ENCODE assay signal across 17 cellular contexts in genomic region chr17:62657664-62658063, GRCh38. TPM values are rescaled to one million over a fixed set of nuclear protein-coding genes. Genes with fewer than 3 reads are reported as not detected.
DNase-seq lines count a peak whose midpoint lies in the region; ATAC-seq and TF ChIP-seq lines count a peak whose summit lies in the region.
"Had no signal": no experiment of that assay in that cellular context is flagged by ENCODE, and none has a peak within 500 bp of the region (broad histone marks: within the 10 kb centered on the region; RNA-seq: fewer than 3 reads in every experiment).

No MANE protein-coding gene starts in this region.

- DNase-seq in D341Med (ENCODE audit: low spot score) (peak; percentile 46), activated B cell treated with CpG ODN at 0.5 μM for 24 hours (no peak), glutamatergic neuron (no peak), posterior vena cava (ENCODE audit: low spot score) (peak; percentile 68), HFFc6 (no peak)
- DNase-seq: DMS79, NCI-H1105, NCI-H2081, NCI-H2171 treated with DMSO at 0.1 percent for 48 hours, NCI-H446, Peyer's patch had no signal

- H3K9me3 Mint-ChIP-seq in activated B cell treated with CpG ODN at 0.5 μM for 24 hours: peaks cover 13% of the 10 kb centered on the region
- peaks cover 10% of the 10 kb centered on the region for H3K9me3 Mint-ChIP-seq in glutamatergic neuron (ENCODE audit: unreplicated experiment)
- peaks cover 3% of the 10 kb centered on the region for H3K9me3 Mint-ChIP-seq in HFFc6

- POLR2A ChIA-PET in activated B cell treated with CpG ODN at 0.5 μM for 24 hours (lab: Charles Lee): no interaction called here

- no peaks in the 10 kb centered on the region for H3K27me3 Mint-ChIP-seq in activated B cell treated with CpG ODN at 0.5 μM for 24 hours
- peaks cover 5% of the 10 kb centered on the region for H3K27me3 Mint-ChIP-seq in glutamatergic neuron (ENCODE audit: unreplicated experiment)
- H3K27me3 Mint-ChIP-seq in HFFc6 (ENCODE audit: insufficient read depth): no peaks in the 10 kb centered on the region; the same call in 1 of the 2 replicates

- H3K36me3 Mint-ChIP-seq in activated B cell treated with CpG ODN at 0.5 μM for 24 hours (ENCODE audit: low read depth) (no peaks in the 10 kb centered on the region), glutamatergic neuron (ENCODE audit: unreplicated experiment) (peaks cover 14% of the 10 kb centered on the region), HFFc6 (ENCODE audit: low read depth) (peaks cover 49% of the 10 kb centered on the region)

- H3K27ac Mint-ChIP-seq in activated B cell treated with CpG ODN at 0.5 μM for 24 hours (peak overlapping the region; percentile 63), glutamatergic neuron (ENCODE audit: unreplicated experiment) (no peak overlapping the region), HFFc6 (no peak overlapping the region)

- TF ChIP-seq CTCF in activated B cell treated with CpG ODN at 0.5 μM for 24 hours (IDR thresholded peaks at IDR 0.05): no peak
- TF ChIP-seq CTCF in glutamatergic neuron (IDR thresholded peaks at IDR 0.05; ENCODE audit: partially characterized antibody, unreplicated experiment): no peak
- TF ChIP-seq CTCF in HFFc6 (IDR thresholded peaks at IDR 0.05): no peak

- H3K4me3 Mint-ChIP-seq in activated B cell treated with CpG ODN at 0.5 μM for 24 hours (no peak overlapping the region), glutamatergic neuron (ENCODE audit: unreplicated experiment) (peak overlapping the region; percentile 10), HFFc6 (no peak overlapping the region)

- H3K4me1 Mint-ChIP-seq in activated B cell treated with CpG ODN at 0.5 μM for 24 hours: peaks cover 11% of the 10 kb centered on the region
- peaks cover 14% of the 10 kb centered on the region for H3K4me1 Mint-ChIP-seq in glutamatergic neuron (ENCODE audit: low read depth, unreplicated experiment)
- H3K4me1 Mint-ChIP-seq in HFFc6 (ENCODE audit: low read depth): peaks cover 80% of the 10 kb centered on the region

- no peak for ATAC-seq in activated B cell treated with CpG ODN at 0.5 μM for 24 hours (ENCODE audit: low read depth)
- ATAC-seq in HG02763 (IDR thresholded peaks at IDR 0.05; ENCODE audit: unreplicated experiment): no peak
- ATAC-seq in HG03565 (IDR thresholded peaks at IDR 0.05; ENCODE audit: unreplicated experiment): no peak
- no peak for ATAC-seq in GM21737 (IDR thresholded peaks at IDR 0.05; ENCODE audit: unreplicated experiment)
- ATAC-seq: A549, K562, Right ventricle myocardium inferior had no signal

- CTCF ChIA-PET in activated B cell treated with CpG ODN at 0.5 μM for 24 hours (lab: Charles Lee): no interaction called here

- intact Hi-C loops in activated B cell treated with CpG ODN at 0.5 μM for 24 hours (cut with micrococcal nuclease) (no loop called here), posterior vena cava (cut with DNase I) (no loop called here)

RNA-seq across cellular contexts. Expression of gene MRC2, which starts 30.2 kb away (rescaled TPM):
- total RNA-seq in activated B cell treated with CpG ODN at 0.5 μM for 24 hours: 0.10 and 0.11 TPM in 2 replicates
- total RNA-seq in glutamatergic neuron (ENCODE audit: unreplicated experiment): 24.0 TPM
- total RNA-seq in posterior vena cava: 100 to 1,000 TPM in 1 of 2 donors, 10 to 100 TPM in 1; 60.3 to 130 TPM
- total RNA-seq in HFFc6 (2021; fragmentation: NEBNext Ultra II Directional; extraction: Animal tissue kit (Norgen Biotek cat#: 25700)): 100 to 1,000 TPM; 255 to 313 (median 279) TPM

Comparison
In these comparisons a context has a peak if more than half of its experiments do, and no peak if none do; other contexts are left out.
1. DNase-seq: peak in D341Med (single experiment) and posterior vena cava (single experiment); none in activated B cell treated with CpG ODN at 0.5 μM for 24 hours (single experiment), glutamatergic neuron (single experiment) and HFFc6 (single experiment).
2. RNA of gene MRC2, which starts 30.2 kb away (total RNA-seq): 255 to 313 TPM in HFFc6, 60.3 to 130 TPM in posterior vena cava and 24.0 TPM in glutamatergic neuron (single experiment); 0.10 to 0.11 TPM in activated B cell treated with CpG ODN at 0.5 μM for 24 hours; every median in the first group is over 10 times any median in the second.